Comparison of ENCODE assay signal across 1 cellular context in genomic region chr7:102193806-102194205, GRCh38.
TF ChIP-seq lines count a peak whose summit lies in the region.

No MANE protein-coding gene starts in this region.

TF ChIP-seq in K562, 482 proteins besides CTCF, POLR2A, EP300 and RAD21 (continued from another document):
- TF ChIP-seq CEBPZ (IDR thresholded peaks at IDR 0.05; ENCODE audit: borderline replicate concordance, low read depth, low read length) (no peak), POLR3G (IDR thresholded peaks at IDR 0.05; ENCODE audit: extremely low read depth, insufficient read length, insufficient replicate concordance) (no peak), ATF3 (IDR thresholded peaks at IDR 0.05) (peak; percentile 58), ATF3 (CRISPR knock-in tag; conservative IDR thresholded peaks at IDR 0.05) (no peak), ETS2 (tag; IDR thresholded peaks at IDR 0.05; ENCODE audit: borderline replicate concordance, poor library complexity, severe bottlenecking) (no peak), PHF8 (IDR thresholded peaks at IDR 0.05; ENCODE audit: borderline replicate concordance, low read length) (no peak)
TF ChIP-seq in K562: peak in this region for 2.
